ENCODE assay signal across 4 cellular contexts in genomic region chr2:170126071-170126728, GRCh38. TPM values are rescaled to one million over a fixed set of nuclear protein-coding genes. Genes with fewer than 3 reads are reported as not detected.
"Had no signal": no experiment of that assay in that cellular context is flagged by ENCODE, and none has a peak within 500 bp of the region (broad histone marks: within the 10 kb centered on the region; RNA-seq: fewer than 3 reads in every experiment).

No MANE protein-coding gene starts in this region.

RNA-seq across cellular contexts. Expression of gene MYO3B, which starts 51.7 kb away (rescaled TPM):
- total RNA-seq: activated B cell treated with CpG ODN at 0.5 μM for 24 hours, ascending aorta, chondrocyte, Right ventricle myocardium inferior had no signal
